14 cellular contexts compared by ENCODE assay signal in genomic region chr4:184447664-184448063, GRCh38. TPM values are rescaled to one million over a fixed set of nuclear protein-coding genes. Genes with fewer than 3 reads are reported as not detected.
A peak's percentile ranks its signal among the peaks of the same experiment; 100 is the strongest.
DNase-seq lines count a peak whose midpoint lies in the region; ATAC-seq, FAIRE-seq and TF ChIP-seq lines count a peak whose summit lies in the region.
"Had no signal": no experiment of that assay in that cellular context is flagged by ENCODE, and none has a peak within 500 bp of the region (broad histone marks: within the 10 kb centered on the region; RNA-seq: fewer than 3 reads in every experiment).

No MANE protein-coding gene starts in this region.

- TF ChIP-seq POLR2A in GM12892 (IDR thresholded peaks at IDR 0.05; ENCODE audit: low read depth, low read length), result no peak

- H3K4me3 ChIP-seq in A673 (ENCODE audit: low read depth, low read length, poor library complexity, severe bottlenecking), result peak overlapping the region; percentile 36
- H3K4me3 ChIP-seq in bronchial epithelial cell (ENCODE audit: low read depth, low read length), result no peak overlapping the region

- CTCF ChIA-PET in A673 (lab: Charles Lee), result interaction anchor here (0.6 kb wide), 2 partner anchors 13 to 36 kb away, joined by 6 to 7 read pairs; no protein-coding TSS in a partner anchor

- DNase-seq in A673 (ENCODE audit: low spot score) (peak; percentile 56), GM12892 (ENCODE audit: insufficient read length) (no peak), bronchial epithelial cell (ENCODE audit: low read depth) (peak; percentile 58), naive B cell (no peak), omental fat pad (ENCODE audit: low spot score) (no peak), nucleus accumbens (lab: John Stamatoyannopoulos, UW) (no peak)
- DNase-seq in activated effector memory CD4-positive, alpha-beta T cell treated with anti-CD3 and anti-CD28 coated beads, Interleukin-2, amount 50 U/mL, for 16 hours, result no peak
- DNase-seq: adrenal gland; GM23248; hypothalamus; NCI-H446 treated with DMSO at 0.1 percent for 48 hours; stimulated activated CD4-positive, alpha-beta T cell treated with anti-CD3 and anti-CD28 coated beads, Interleukin-2, amount 100 ng/mL, for 48 hours had no signal

- peaks cover 79 to 95% (median 90%) of the 10 kb centered on the region in 3 donors for H3K4me1 Mint-ChIP-seq in naive B cell

- peak overlapping the region in 4 of 8 donors; percentile 13 to 86 (median 77) for H3K4me3 Mint-ChIP-seq in naive B cell

- intact Hi-C loops in A673 (cut with micrococcal nuclease; ENCODE audit: unreplicated experiment), result no loop called here

- H3K9me3 ChIP-seq in A673 (ENCODE audit: low read depth, low read length, poor library complexity, severe bottlenecking), result no peaks in the 10 kb centered on the region
- H3K9me3 ChIP-seq: adrenal gland had no signal

- H3K27ac ChIP-seq in A673 (ENCODE audit: low read depth, low read length, poor library complexity, severe bottlenecking), result peak overlapping the region; percentile 69
- H3K27ac ChIP-seq: C4-2B had no signal

- H3K27me3 Mint-ChIP-seq in naive B cell, result no peaks in the 10 kb centered on the region

- peak; percentile 64 for FAIRE-seq in GM12892 (lab: Jason Lieb, UNC)
- FAIRE-seq in bronchial epithelial cell (lab: Jason Lieb, UNC), result no peak

- no peaks in the 10 kb centered on the region for H3K27me3 ChIP-seq in A673 (replicated peaks; ENCODE audit: insufficient read depth, low read depth, low read length, poor library complexity)
- no peaks in the 10 kb centered on the region for H3K27me3 ChIP-seq in bronchial epithelial cell (ENCODE audit: control insufficient read depth, insufficient read depth, low read length)
- H3K27me3 ChIP-seq: adrenal gland had no signal

- no peaks in the 10 kb centered on the region for H3K36me3 ChIP-seq in A673 (ENCODE audit: insufficient read depth, low read length, poor library complexity, severe bottlenecking)
- H3K36me3 ChIP-seq in bronchial epithelial cell (ENCODE audit: control insufficient read depth, insufficient read depth, low read length), result no peaks in the 10 kb centered on the region
- H3K36me3 ChIP-seq: adrenal gland had no signal

- H3K9me3 Mint-ChIP-seq in naive B cell, result no peaks in the 10 kb centered on the region

- peaks cover 8 to 20% of the 10 kb centered on the region in 2 donors for H3K36me3 Mint-ChIP-seq in naive B cell

- POLR2A ChIA-PET in A673 (lab: Charles Lee; ENCODE audit: low non-redundant PET), result no interaction called here

- BruUV-seq in A673 (replicated peaks; lab: Mats Ljungman, UMichigan), result no TSS peak

- no peak for ATAC-seq in naive B cell (ENCODE audit: low read depth in 2 of 2)
- no peak for ATAC-seq in omental fat pad (ENCODE audit: low FRiP score)
- no peak for ATAC-seq in HG03520 (IDR thresholded peaks at IDR 0.05; ENCODE audit: unreplicated experiment)

- peaks cover 59% of the 10 kb centered on the region for H3K4me1 ChIP-seq in A673 (ENCODE audit: insufficient read depth, low read length, poor library complexity, severe bottlenecking)

- peak overlapping the region in 4 of 6 donors; percentile 77 to 91 (median 88) for H3K27ac Mint-ChIP-seq in naive B cell

- TF ChIP-seq CTCF in A673 (conservative IDR thresholded peaks at IDR 0.05; ENCODE audit: low read depth, low read length), result peak; percentile 38
- no peak for TF ChIP-seq CTCF in bronchial epithelial cell (IDR thresholded peaks at IDR 0.05; ENCODE audit: insufficient read depth, low read length, severe bottlenecking)
- TF ChIP-seq CTCF in omental fat pad (IDR thresholded peaks at IDR 0.05), result no peak

RNA-seq across cellular contexts. Expression of gene IRF2, which starts 26.7 kb away (rescaled TPM):
- total RNA-seq in A673 (2021), result 27.5 and 28.2 TPM in 2 replicates
- 68.6 TPM for polyA plus RNA-seq in GM12892 (2012; ENCODE audit: missing spikeins)
- 15.2 and 16.1 TPM in 2 replicates for total RNA-seq in bronchial epithelial cell
- 100 to 1,000 TPM; 119 to 174 (median 151) TPM for polyA plus RNA-seq in naive B cell (ENCODE audit: low read depth in 6 of 6)
- 10 to 100 TPM; 16.9 to 53.1 (median 28.9) TPM for total RNA-seq in omental fat pad

Comparison
In these comparisons a context has a peak if more than half of its experiments do, and no peak if none do; other contexts are left out.
1. DNase-seq: peak in A673 (single experiment) and bronchial epithelial cell (single experiment); none in GM12892 (single experiment), naive B cell (single experiment), activated effector memory CD4-positive, alpha-beta T cell treated with anti-CD3 and anti-CD28 coated beads, Interleukin-2, amount 50 U/mL, for 16 hours (single experiment), omental fat pad (single experiment) and nucleus accumbens (0 of 56).